11 cellular contexts compared by ENCODE assay signal in the genomic region with DNA sequence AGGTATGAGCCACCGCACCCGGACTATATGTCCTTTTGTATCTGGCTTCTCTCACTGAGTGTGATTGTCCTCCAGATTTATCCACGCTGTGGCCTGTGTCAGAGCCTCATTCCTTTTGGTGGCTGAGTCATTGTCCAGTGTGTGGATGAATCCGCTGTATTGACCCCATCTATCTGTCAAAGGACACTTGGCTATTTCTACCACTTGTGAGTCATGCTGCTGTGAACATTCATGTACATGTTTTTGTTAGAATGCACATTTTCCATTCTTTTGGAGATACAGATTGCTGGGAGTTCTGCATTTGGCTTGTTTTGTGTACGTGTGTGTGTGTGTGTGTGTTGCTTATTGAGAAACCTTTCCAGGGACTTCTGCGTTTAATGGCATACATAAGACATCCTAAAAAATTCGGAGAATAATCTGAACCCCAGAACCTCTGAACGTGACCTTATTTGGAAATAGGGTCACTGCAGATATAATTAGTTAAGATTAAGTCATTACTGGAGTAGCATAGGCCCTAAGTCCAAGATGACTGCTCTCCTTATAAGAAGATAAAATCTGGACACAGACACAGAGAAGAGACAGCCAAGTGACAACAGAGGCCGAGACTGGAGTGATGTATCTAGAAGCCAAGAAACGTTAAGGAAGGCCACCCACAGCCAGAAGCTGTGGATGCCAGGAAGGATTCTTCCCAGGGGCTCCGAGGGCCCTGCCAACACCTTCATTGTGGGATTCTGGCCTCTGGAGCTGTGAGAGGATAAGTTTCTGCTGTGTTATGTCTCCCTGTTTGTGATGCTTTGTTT. TPM values are rescaled to one million over a fixed set of nuclear protein-coding genes. Genes with fewer than 3 reads are reported as not detected.
A peak's percentile ranks its signal among the peaks of the same experiment; 100 is the strongest.
DNase-seq lines count a peak whose midpoint lies in the region; ATAC-seq and TF ChIP-seq lines count a peak whose summit lies in the region.
"Had no signal": no experiment of that assay in that cellular context is flagged by ENCODE, and none has a peak within 500 bp of the region (broad histone marks: within the 10 kb centered on the region; RNA-seq: fewer than 3 reads in every experiment).

No MANE protein-coding gene starts in this region.

- no peaks in the 10 kb centered on the region for H3K79me2 ChIP-seq in ACC112 (ENCODE audit: control insufficient read depth, insufficient read depth, low read length, unreplicated experiment)

- H3K27ac Mint-ChIP-seq in nephron (peak overlapping the region in 1 of 3 experiments; percentile 50), mesothelial cell of epicardium (no peak overlapping the region)

- no peaks in the 10 kb centered on the region for H3K36me3 ChIP-seq in ACC112 (ENCODE audit: insufficient read depth, low read length)

- H3K27me3 Mint-ChIP-seq in nephron (ENCODE audit: low read depth) (peaks cover 48% of the 10 kb centered on the region), mesothelial cell of epicardium (ENCODE audit: low read depth) (peaks cover 51% of the 10 kb centered on the region)

- H3K4me1 Mint-ChIP-seq in nephron: peaks cover 10% of the 10 kb centered on the region
- H3K4me1 Mint-ChIP-seq in mesothelial cell of epicardium: peaks cover 9% of the 10 kb centered on the region

- TF ChIP-seq CTCF in dorsolateral prefrontal cortex (IDR thresholded peaks at IDR 0.05 in 54 of 56, conservative IDR thresholded peaks at IDR 0.05 in 2 of 56; ENCODE audit: low read depth in 1 of 56, partially characterized antibody in 56 of 56) (no peak), nephron (IDR thresholded peaks at IDR 0.05; ENCODE audit: unreplicated experiment in 3 of 3) (no peak), mesothelial cell of epicardium (IDR thresholded peaks at IDR 0.05; ENCODE audit: unreplicated experiment) (no peak)

- peaks cover 3% of the 10 kb centered on the region for H3K36me3 Mint-ChIP-seq in nephron (ENCODE audit: low read depth)
- H3K36me3 Mint-ChIP-seq in mesothelial cell of epicardium: peaks cover 2% of the 10 kb centered on the region

- no peak overlapping the region for H2AFZ ChIP-seq in ACC112 (ENCODE audit: low read length, unreplicated experiment)

- peak overlapping the region; percentile 75 for H3K27ac ChIP-seq in ACC112 (ENCODE audit: low read depth, low read length)
- peak overlapping the region in 39 of 59 donors; percentile 1 to 83 (median 42) for H3K27ac ChIP-seq in dorsolateral prefrontal cortex
- H3K27ac ChIP-seq: C4-2B, KMS-11 had no signal

- H3K9me3 Mint-ChIP-seq in nephron: no peaks in the 10 kb centered on the region
- no peaks in the 10 kb centered on the region for H3K9me3 Mint-ChIP-seq in mesothelial cell of epicardium
- H3K9me3 Mint-ChIP-seq: activated CD4-positive, alpha-beta T cell treated with anti-CD3 and anti-CD28 coated beads, Interleukin-2, amount 10 ng/mL, durations not matched to agents 24 days and 14 days had no signal

- no peak overlapping the region for H3K4me3 ChIP-seq in ACC112 (ENCODE audit: low read depth, low read length)
- H3K4me3 ChIP-seq in dorsolateral prefrontal cortex: no peak overlapping the region

- H3K4me1 ChIP-seq in ACC112 (ENCODE audit: control insufficient read depth, insufficient read depth, low read length, unreplicated experiment): peaks cover 10% of the 10 kb centered on the region

- ATAC-seq in HG02571 (IDR thresholded peaks at IDR 0.05; ENCODE audit: unreplicated experiment) (no peak), GM21515 (IDR thresholded peaks at IDR 0.05; ENCODE audit: unreplicated experiment) (no peak), GM19452 (IDR thresholded peaks at IDR 0.05; ENCODE audit: unreplicated experiment) (no peak)

- intact Hi-C loops in dorsolateral prefrontal cortex (cut with DNase I): no loop called here

- DNase-seq in MV-4-11 (lab: John Stamatoyannopoulos, UW) (peak; percentile 30), dorsolateral prefrontal cortex (peak in 1 of 10 donors; percentile 32), mesothelial cell of epicardium (ENCODE audit: low spot score in 2 of 2, unreplicated experiment in 2 of 2) (no peak)
- DNase-seq: activated CD4-positive, alpha-beta T cell treated with anti-CD3 and anti-CD28 coated beads, Interleukin-2, amount 10 ng/mL, durations not matched to agents 24 days and 14 days had no signal

- H3K4me3 Mint-ChIP-seq in nephron (peak overlapping the region in 2 of 3 experiments; percentile 4 to 45), mesothelial cell of epicardium (no peak overlapping the region)
- H3K4me3 Mint-ChIP-seq: activated CD4-positive, alpha-beta T cell treated with anti-CD3 and anti-CD28 coated beads, Interleukin-2, amount 10 ng/mL, durations not matched to agents 24 days and 14 days had no signal

- H3K27me3 ChIP-seq in ACC112 (ENCODE audit: insufficient read depth, low read length): peaks cover 3% of the 10 kb centered on the region; the same call in 1 of the 2 replicates
- peaks cover 0 to 17% (median 9%) of the 10 kb centered on the region in 45 donors for H3K27me3 ChIP-seq in dorsolateral prefrontal cortex

RNA-seq across cellular contexts. Expression of gene GIPC3, which starts 4.9 kb away (rescaled TPM):
- total RNA-seq in dorsolateral prefrontal cortex: 1 to 10 TPM in 27 of 120 experiments, under 1 TPM in 93; 0.13 to 1.7 (median 0.63) TPM
- 0.07 to 0.11 TPM (median 0.09 TPM) in 3 replicates for total RNA-seq in mesothelial cell of epicardium

RNA-seq across cellular contexts. Expression of gene HMG20B, which starts 7.6 kb away (rescaled TPM):
- total RNA-seq in dorsolateral prefrontal cortex (10 to 100 TPM; 10.1 to 58.3 (median 26.2) TPM), mesothelial cell of epicardium (89.5 to 94.9 TPM (median 93.9 TPM) in 3 replicates)

RNA-seq across cellular contexts. Expression of gene MFSD12, which starts 23.0 kb away (rescaled TPM):
- total RNA-seq in dorsolateral prefrontal cortex (100 to 1,000 TPM in 14 of 120 experiments, 10 to 100 TPM in 106; 54.9 to 119 (median 77.6) TPM), mesothelial cell of epicardium (58.3 to 61.1 TPM (median 59.5 TPM) in 3 replicates)

RNA-seq across cellular contexts. Expression of gene TBXA2R, which starts 26.3 kb away (rescaled TPM):
- total RNA-seq in dorsolateral prefrontal cortex (1 to 10 TPM in 80 of 120 experiments, under 1 TPM in 40; 0.36 to 2.7 (median 1.4) TPM), mesothelial cell of epicardium (0.38 to 1.0 TPM (median 0.47 TPM) in 3 replicates)

RNA-seq across cellular contexts. Expression of gene TEKTIP1, which starts 41.4 kb away (rescaled TPM):
- 10 to 100 TPM in 3 of 120 experiments, 1 to 10 TPM in 117; 1.0 to 11.2 (median 4.6) TPM for total RNA-seq in dorsolateral prefrontal cortex
- total RNA-seq in mesothelial cell of epicardium: 2.3 to 3.5 TPM (median 2.6 TPM) in 3 replicates
